1 cellular context compared by ENCODE assay signal in genomic region chr14:23320584-23321571, GRCh38.
TF ChIP-seq lines count a peak whose summit lies in the region.

A gene with protein sequence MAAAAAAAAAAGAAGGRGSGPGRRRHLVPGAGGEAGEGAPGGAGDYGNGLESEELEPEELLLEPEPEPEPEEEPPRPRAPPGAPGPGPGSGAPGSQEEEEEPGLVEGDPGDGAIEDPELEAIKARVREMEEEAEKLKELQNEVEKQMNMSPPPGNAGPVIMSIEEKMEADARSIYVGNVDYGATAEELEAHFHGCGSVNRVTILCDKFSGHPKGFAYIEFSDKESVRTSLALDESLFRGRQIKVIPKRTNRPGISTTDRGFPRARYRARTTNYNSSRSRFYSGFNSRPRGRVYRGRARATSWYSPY (plus strand): TSS chr14:23321457. CDS start chr14:23321470, 13 bp downstream.

TF ChIP-seq in GM12878, 131 proteins besides CTCF, POLR2A, EP300 and RAD21 (continued from another document and continues in another):
- TF ChIP-seq, protein P1, sequence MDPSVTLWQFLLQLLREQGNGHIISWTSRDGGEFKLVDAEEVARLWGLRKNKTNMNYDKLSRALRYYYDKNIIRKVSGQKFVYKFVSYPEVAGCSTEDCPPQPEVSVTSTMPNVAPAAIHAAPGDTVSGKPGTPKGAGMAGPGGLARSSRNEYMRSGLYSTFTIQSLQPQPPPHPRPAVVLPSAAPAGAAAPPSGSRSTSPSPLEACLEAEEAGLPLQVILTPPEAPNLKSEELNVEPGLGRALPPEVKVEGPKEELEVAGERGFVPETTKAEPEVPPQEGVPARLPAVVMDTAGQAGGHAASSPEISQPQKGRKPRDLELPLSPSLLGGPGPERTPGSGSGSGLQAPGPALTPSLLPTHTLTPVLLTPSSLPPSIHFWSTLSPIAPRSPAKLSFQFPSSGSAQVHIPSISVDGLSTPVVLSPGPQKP (IDR thresholded peaks at IDR 0.05; ENCODE audit: low read depth, low read length) = no peak
- TF ChIP-seq ASH2L (IDR thresholded peaks at IDR 0.05; ENCODE audit: borderline replicate concordance, low read depth) (no peak), BRCA1 (IDR thresholded peaks at IDR 0.05; ENCODE audit: low read depth, low read length) (no peak), ATF2 (IDR thresholded peaks at IDR 0.05; ENCODE audit: low read length) (no peak), CBX5 (IDR thresholded peaks at IDR 0.05; ENCODE audit: low read depth) (no peak), MEF2A (IDR thresholded peaks at IDR 0.05; ENCODE audit: insufficient read depth, low read depth, low read length) (no peak), ZSCAN29 (IDR thresholded peaks at IDR 0.05) (no peak), IRF4 (IDR thresholded peaks at IDR 0.05; ENCODE audit: low read depth, low read length) (peak; percentile 27; the same call in 1 of the 2 replicates), JUNB (IDR thresholded peaks at IDR 0.05) (no peak), ESRRA (IDR thresholded peaks at IDR 0.05; ENCODE audit: low read length) (0 out of 2 replicates have a peak, but pooled peaks have one; percentile 17), IKZF2 (IDR thresholded peaks at IDR 0.05) (peak in 1 of 2 experiments; percentile 15; a peak in 2 of 4 replicates), JUND (IDR thresholded peaks at IDR 0.05; ENCODE audit: low read depth, low read length) (no peak), KAT2A (conservative IDR thresholded peaks at IDR 0.05; ENCODE audit: control insufficient read depth, low read depth, low read length) (no peak), NBN (IDR thresholded peaks at IDR 0.05) (peak; percentile 92), ZNF207 (IDR thresholded peaks at IDR 0.05; ENCODE audit: borderline replicate concordance) (no peak; the same call in 1 of the 2 replicates), TARDBP (IDR thresholded peaks at IDR 0.05; ENCODE audit: borderline replicate concordance) (no peak; the same call in 1 of the 2 replicates), ZBED1 (IDR thresholded peaks at IDR 0.05; ENCODE audit: borderline replicate concordance) (no peak; the same call in 1 of the 2 replicates), WRNIP1 (IDR thresholded peaks at IDR 0.05; ENCODE audit: borderline replicate concordance, low read depth, low read length) (no peak), HDAC2 (IDR thresholded peaks at IDR 0.05) (no peak), FOXM1 (IDR thresholded peaks at IDR 0.05; ENCODE audit: low read depth, low read length) (no peak), BCL11A (IDR thresholded peaks at IDR 0.05; ENCODE audit: low read depth, low read length) (no peak), MXI1 (IDR thresholded peaks at IDR 0.05; ENCODE audit: low read depth, low read length) (peak; percentile 87), CEBPB (IDR thresholded peaks at IDR 0.05; ENCODE audit: borderline replicate concordance in 1 of 2, low read depth in 2 of 2, low read length in 2 of 2) (no peak), NFIC (IDR thresholded peaks at IDR 0.05; ENCODE audit: low read depth, low read length) (peak; percentile 29; the same call in 1 of the 2 replicates), CHD2 (IDR thresholded peaks at IDR 0.05; ENCODE audit: borderline replicate concordance, low read depth, low read length) (peak; percentile 96), GABPA (IDR thresholded peaks at IDR 0.05; ENCODE audit: low read depth) (peak; percentile 83), NFXL1 (IDR thresholded peaks at IDR 0.05; ENCODE audit: borderline replicate concordance) (no peak), SREBF1 (IDR thresholded peaks at IDR 0.05; ENCODE audit: low read length) (0 out of 2 replicates have a peak, but pooled peaks have one; percentile 11), EED (IDR thresholded peaks at IDR 0.05; ENCODE audit: low read depth) (peak; percentile 18; the same call in 1 of the 2 replicates), NR2F1 (conservative IDR thresholded peaks at IDR 0.05) (peak; percentile 88), MAX (IDR thresholded peaks at IDR 0.05; ENCODE audit: low read depth, low read length) (no peak; the same call in 1 of the 2 replicates), ZNF687 (IDR thresholded peaks at IDR 0.05) (peak; percentile 91), NR2C2 (IDR thresholded peaks at IDR 0.05; ENCODE audit: borderline replicate concordance, control insufficient read depth, insufficient read length, low read depth) (no peak), RELA (IDR thresholded peaks at IDR 0.05; ENCODE audit: borderline replicate concordance, partially characterized antibody) (no peak)
- TF ChIP-seq, protein P2, sequence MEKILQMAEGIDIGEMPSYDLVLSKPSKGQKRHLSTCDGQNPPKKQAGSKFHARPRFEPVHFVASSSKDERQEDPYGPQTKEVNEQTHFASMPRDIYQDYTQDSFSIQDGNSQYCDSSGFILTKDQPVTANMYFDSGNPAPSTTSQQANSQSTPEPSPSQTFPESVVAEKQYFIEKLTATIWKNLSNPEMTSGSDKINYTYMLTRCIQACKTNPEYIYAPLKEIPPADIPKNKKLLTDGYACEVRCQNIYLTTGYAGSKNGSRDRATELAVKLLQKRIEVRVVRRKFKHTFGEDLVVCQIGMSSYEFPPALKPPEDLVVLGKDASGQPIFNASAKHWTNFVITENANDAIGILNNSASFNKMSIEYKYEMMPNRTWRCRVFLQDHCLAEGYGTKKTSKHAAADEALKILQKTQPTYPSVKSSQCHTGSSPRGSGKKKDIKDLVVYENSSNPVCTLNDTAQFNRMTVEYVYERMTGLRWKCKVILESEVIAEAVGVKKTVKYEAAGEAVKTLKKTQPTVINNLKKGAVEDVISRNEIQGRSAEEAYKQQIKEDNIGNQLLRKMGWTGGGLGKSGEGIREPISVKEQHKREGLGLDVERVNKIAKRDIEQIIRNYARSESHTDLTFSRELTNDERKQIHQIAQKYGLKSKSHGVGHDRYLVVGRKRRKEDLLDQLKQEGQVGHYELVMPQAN (conservative IDR thresholded peaks at IDR 0.05) = peak; percentile 59; the same call in 1 of the 2 replicates
- TF ChIP-seq, protein P3, sequence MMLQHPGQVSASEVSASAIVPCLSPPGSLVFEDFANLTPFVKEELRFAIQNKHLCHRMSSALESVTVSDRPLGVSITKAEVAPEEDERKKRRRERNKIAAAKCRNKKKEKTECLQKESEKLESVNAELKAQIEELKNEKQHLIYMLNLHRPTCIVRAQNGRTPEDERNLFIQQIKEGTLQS (IDR thresholded peaks at IDR 0.05; ENCODE audit: borderline replicate concordance, extremely low read depth, low read depth, low read length) = no peak
- TF ChIP-seq, protein P4, sequence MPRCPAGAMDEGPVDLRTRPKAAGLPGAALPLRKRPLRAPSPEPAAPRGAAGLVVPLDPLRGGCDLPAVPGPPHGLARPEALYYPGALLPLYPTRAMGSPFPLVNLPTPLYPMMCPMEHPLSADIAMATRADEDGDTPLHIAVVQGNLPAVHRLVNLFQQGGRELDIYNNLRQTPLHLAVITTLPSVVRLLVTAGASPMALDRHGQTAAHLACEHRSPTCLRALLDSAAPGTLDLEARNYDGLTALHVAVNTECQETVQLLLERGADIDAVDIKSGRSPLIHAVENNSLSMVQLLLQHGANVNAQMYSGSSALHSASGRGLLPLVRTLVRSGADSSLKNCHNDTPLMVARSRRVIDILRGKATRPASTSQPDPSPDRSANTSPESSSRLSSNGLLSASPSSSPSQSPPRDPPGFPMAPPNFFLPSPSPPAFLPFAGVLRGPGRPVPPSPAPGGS (IDR thresholded peaks at IDR 0.05; ENCODE audit: borderline replicate concordance, insufficient read depth, low read depth, low read length, poor library complexity, severe bottlenecking) = no peak
- TF ChIP-seq, protein P5, sequence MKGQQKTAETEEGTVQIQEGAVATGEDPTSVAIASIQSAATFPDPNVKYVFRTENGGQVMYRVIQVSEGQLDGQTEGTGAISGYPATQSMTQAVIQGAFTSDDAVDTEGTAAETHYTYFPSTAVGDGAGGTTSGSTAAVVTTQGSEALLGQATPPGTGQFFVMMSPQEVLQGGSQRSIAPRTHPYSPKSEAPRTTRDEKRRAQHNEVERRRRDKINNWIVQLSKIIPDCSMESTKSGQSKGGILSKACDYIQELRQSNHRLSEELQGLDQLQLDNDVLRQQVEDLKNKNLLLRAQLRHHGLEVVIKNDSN (IDR thresholded peaks at IDR 0.05; ENCODE audit: borderline replicate concordance, extremely low read length, insufficient read depth, low read depth, low read length) = peak; percentile 83
- TF ChIP-seq, protein P6, sequence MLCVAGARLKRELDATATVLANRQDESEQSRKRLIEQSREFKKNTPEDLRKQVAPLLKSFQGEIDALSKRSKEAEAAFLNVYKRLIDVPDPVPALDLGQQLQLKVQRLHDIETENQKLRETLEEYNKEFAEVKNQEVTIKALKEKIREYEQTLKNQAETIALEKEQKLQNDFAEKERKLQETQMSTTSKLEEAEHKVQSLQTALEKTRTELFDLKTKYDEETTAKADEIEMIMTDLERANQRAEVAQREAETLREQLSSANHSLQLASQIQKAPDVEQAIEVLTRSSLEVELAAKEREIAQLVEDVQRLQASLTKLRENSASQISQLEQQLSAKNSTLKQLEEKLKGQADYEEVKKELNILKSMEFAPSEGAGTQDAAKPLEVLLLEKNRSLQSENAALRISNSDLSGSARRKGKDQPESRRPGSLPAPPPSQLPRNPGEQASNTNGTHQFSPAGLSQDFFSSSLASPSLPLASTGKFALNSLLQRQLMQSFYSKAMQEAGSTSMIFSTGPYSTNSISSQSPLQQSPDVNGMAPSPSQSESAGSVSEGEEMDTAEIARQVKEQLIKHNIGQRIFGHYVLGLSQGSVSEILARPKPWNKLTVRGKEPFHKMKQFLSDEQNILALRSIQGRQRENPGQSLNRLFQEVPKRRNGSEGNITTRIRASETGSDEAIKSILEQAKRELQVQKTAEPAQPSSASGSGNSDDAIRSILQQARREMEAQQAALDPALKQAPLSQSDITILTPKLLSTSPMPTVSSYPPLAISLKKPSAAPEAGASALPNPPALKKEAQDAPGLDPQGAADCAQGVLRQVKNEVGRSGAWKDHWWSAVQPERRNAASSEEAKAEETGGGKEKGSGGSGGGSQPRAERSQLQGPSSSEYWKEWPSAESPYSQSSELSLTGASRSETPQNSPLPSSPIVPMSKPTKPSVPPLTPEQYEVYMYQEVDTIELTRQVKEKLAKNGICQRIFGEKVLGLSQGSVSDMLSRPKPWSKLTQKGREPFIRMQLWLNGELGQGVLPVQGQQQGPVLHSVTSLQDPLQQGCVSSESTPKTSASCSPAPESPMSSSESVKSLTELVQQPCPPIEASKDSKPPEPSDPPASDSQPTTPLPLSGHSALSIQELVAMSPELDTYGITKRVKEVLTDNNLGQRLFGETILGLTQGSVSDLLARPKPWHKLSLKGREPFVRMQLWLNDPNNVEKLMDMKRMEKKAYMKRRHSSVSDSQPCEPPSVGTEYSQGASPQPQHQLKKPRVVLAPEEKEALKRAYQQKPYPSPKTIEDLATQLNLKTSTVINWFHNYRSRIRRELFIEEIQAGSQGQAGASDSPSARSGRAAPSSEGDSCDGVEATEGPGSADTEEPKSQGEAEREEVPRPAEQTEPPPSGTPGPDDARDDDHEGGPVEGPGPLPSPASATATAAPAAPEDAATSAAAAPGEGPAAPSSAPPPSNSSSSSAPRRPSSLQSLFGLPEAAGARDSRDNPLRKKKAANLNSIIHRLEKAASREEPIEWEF (IDR thresholded peaks at IDR 0.05; ENCODE audit: insufficient replicate concordance, low read depth, low read length) = peak; percentile 53
- TF ChIP-seq, protein P7, sequence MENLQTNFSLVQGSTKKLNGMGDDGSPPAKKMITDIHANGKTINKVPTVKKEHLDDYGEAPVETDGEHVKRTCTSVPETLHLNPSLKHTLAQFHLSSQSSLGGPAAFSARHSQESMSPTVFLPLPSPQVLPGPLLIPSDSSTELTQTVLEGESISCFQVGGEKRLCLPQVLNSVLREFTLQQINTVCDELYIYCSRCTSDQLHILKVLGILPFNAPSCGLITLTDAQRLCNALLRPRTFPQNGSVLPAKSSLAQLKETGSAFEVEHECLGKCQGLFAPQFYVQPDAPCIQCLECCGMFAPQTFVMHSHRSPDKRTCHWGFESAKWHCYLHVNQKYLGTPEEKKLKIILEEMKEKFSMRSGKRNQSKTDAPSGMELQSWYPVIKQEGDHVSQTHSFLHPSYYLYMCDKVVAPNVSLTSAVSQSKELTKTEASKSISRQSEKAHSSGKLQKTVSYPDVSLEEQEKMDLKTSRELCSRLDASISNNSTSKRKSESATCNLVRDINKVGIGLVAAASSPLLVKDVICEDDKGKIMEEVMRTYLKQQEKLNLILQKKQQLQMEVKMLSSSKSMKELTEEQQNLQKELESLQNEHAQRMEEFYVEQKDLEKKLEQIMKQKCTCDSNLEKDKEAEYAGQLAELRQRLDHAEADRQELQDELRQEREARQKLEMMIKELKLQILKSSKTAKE (IDR thresholded peaks at IDR 0.05; ENCODE audit: low read depth, poor library complexity, severe bottlenecking) = peak; percentile 88
